8 cellular contexts compared by ENCODE assay signal in genomic region chr18:79380816-79381806, GRCh38. TPM values are rescaled to one million over a fixed set of nuclear protein-coding genes. Genes with fewer than 3 reads are reported as not detected.
A peak's percentile ranks its signal among the peaks of the same experiment; 100 is the strongest.
DNase-seq lines count a peak whose midpoint lies in the region; ATAC-seq, FAIRE-seq and TF ChIP-seq lines count a peak whose summit lies in the region.

No MANE protein-coding gene starts in this region.

- no peaks in the 10 kb centered on the region for H3K79me2 ChIP-seq in neural cell (replicated peaks; ENCODE audit: insufficient read depth, low read length)

- no peak overlapping the region for H3K9ac ChIP-seq in neural cell (ENCODE audit: low read length)

- no peak overlapping the region for H3K4me2 ChIP-seq in neural cell (ENCODE audit: low read length)

- H3K36me3 Mint-ChIP-seq in CD14-positive monocyte, result peaks cover 22 to 38% of the 10 kb centered on the region in 2 donors

- no peak for TF ChIP-seq POLR2A in esophagus squamous epithelium (IDR thresholded peaks at IDR 0.05)

- H3K4me3 ChIP-seq in esophagus squamous epithelium (no peak overlapping the region), neural cell (ENCODE audit: low read length) (no peak overlapping the region)

- peaks cover 0 to 17% (median 5%) of the 10 kb centered on the region in 3 donors for H3K4me1 ChIP-seq in esophagus squamous epithelium

- peak; percentile 87 for TF ChIP-seq RAD21 in neural cell (conservative IDR thresholded peaks at IDR 0.05)

- peaks cover 0 to 33% (median 0%) of the 10 kb centered on the region in 4 donors for H3K27me3 ChIP-seq in esophagus squamous epithelium
- no peaks in the 10 kb centered on the region for H3K27me3 ChIP-seq in neural cell (ENCODE audit: insufficient read depth, low read depth, low read length)

- TF ChIP-seq EP300 in neural cell (conservative IDR thresholded peaks at IDR 0.05; ENCODE audit: poor library complexity, severe bottlenecking), result no peak

- no peak for DNase-seq in CD14-positive monocyte (ENCODE audit: low spot score)
- peak; percentile 90 for DNase-seq in GM19239 (ENCODE audit: insufficient read length, low spot score)
- DNase-seq in NCI-H1694 treated with DMSO at 0.1 percent for 48 hours (lab: John Stamatoyannopoulos, UW), result peak; percentile 19
- DNase-seq in activated CD8-positive, alpha-beta memory T cell treated with anti-CD3 and anti-CD28 coated beads, Interleukin-2, amount 50 U/mL, for 24 hours (ENCODE audit: extremely low read depth), result peak; percentile 54
- no peak for DNase-seq in esophagus squamous epithelium (lab: John Stamatoyannopoulos, UW)

- H3K4me1 Mint-ChIP-seq in CD14-positive monocyte, result peaks cover 8% of the 10 kb centered on the region

- peaks cover 0 to 20% (median 0%) of the 10 kb centered on the region in 3 donors for H3K36me3 ChIP-seq in esophagus squamous epithelium
- no peaks in the 10 kb centered on the region for H3K36me3 ChIP-seq in neural cell (ENCODE audit: insufficient read depth, low read length)

- H4K20me1 ChIP-seq in neural cell (ENCODE audit: insufficient read depth), result no peaks in the 10 kb centered on the region

- H3K9me3 ChIP-seq in esophagus squamous epithelium, result no peaks in the 10 kb centered on the region
- H3K9me3 ChIP-seq in neural cell (ENCODE audit: low read length), result no peaks in the 10 kb centered on the region

- TF ChIP-seq CTCF in CD14-positive monocyte (IDR thresholded peaks at IDR 0.05), result peak; percentile 87
- peak; percentile 71 to 89 (median 83) for TF ChIP-seq CTCF in esophagus squamous epithelium (IDR thresholded peaks at IDR 0.05)
- peak; percentile 87 for TF ChIP-seq CTCF in neural cell (IDR thresholded peaks at IDR 0.05; ENCODE audit: poor library complexity, severe bottlenecking)

- FAIRE-seq in GM19239 (lab: Jason Lieb, UNC), result peak; percentile 70

- H3K27ac ChIP-seq in esophagus squamous epithelium (no peak overlapping the region), neural cell (ENCODE audit: low read length) (no peak overlapping the region)

- peaks cover 0 to 2% (median 0%) of the 10 kb centered on the region in 7 donors for H3K9me3 Mint-ChIP-seq in CD14-positive monocyte

- WGBS in esophagus squamous epithelium, 2 donors, result 59 to 85% methylated on average over 16 to 22 of the region's 30 CpGs

- no peak overlapping the region for H3K4me3 Mint-ChIP-seq in CD14-positive monocyte

- no peak overlapping the region for H2AFZ ChIP-seq in neural cell (ENCODE audit: low read depth, low read length)

- ATAC-seq in GM19324 (IDR thresholded peaks at IDR 0.05; ENCODE audit: low FRiP score, unreplicated experiment), result no peak
- ATAC-seq in HG02981 (IDR thresholded peaks at IDR 0.05; ENCODE audit: unreplicated experiment), result no peak

- H3F3A ChIP-seq in neural cell (ENCODE audit: insufficient read depth, low read length, poor library complexity, severe bottlenecking), result no peaks in the 10 kb centered on the region

- intact Hi-C loops in CD14-positive monocyte (cut with micrococcal nuclease), result loop anchor here in 1 of 2 donors (2.0 to 5.0 kb wide), 2 partner anchors 41 to 148 kb away; no protein-coding TSS in a partner anchor
- intact Hi-C loops in esophagus squamous epithelium (cut with DNase I), result loop anchor here (2.0 to 5.0 kb wide), 2 partner anchors 146 to 262 kb away; no protein-coding TSS in a partner anchor

- H3K9me2 ChIP-seq in neural cell (ENCODE audit: insufficient read depth, low read length), result no peaks in the 10 kb centered on the region

- no peak overlapping the region for H3K27ac Mint-ChIP-seq in CD14-positive monocyte

- H3K27me3 Mint-ChIP-seq in CD14-positive monocyte (ENCODE audit: low read depth in 3 of 3), result peaks cover 0 to 5% (median 4%) of the 10 kb centered on the region in 3 donors

TF ChIP-seq in neural cell, 6 proteins besides CTCF, POLR2A, EP300 and RAD21:
- TF ChIP-seq REST (IDR thresholded peaks at IDR 0.05; ENCODE audit: borderline replicate concordance) (no peak), MXI1 (conservative IDR thresholded peaks at IDR 0.05; ENCODE audit: poor library complexity, severe bottlenecking) (no peak), EZH2 (IDR thresholded peaks at IDR 0.05; ENCODE audit: borderline replicate concordance, insufficient read depth, low read length, poor library complexity, severe bottlenecking) (no peak), SMC3 (conservative IDR thresholded peaks at IDR 0.05; ENCODE audit: poor library complexity) (peak; percentile 84)

RNA-seq across cellular contexts. Expression of gene NFATC1, which starts 14.6 kb away (rescaled TPM):
- polyA plus RNA-seq in CD14-positive monocyte (1 to 10 TPM; 7.8 to 8.3 TPM), neural cell (0.37 TPM in 1 of 2 replicates, not detected in the other)
- total RNA-seq in esophagus squamous epithelium, result 1 to 10 TPM in 3 of 4 donors, under 1 TPM in 1; 0.79 to 4.8 (median 2.6) TPM
- 0.81 and 1.7 TPM in 2 replicates for polyA minus RNA-seq in neural cell

Comparison
In these comparisons a context has a peak if more than half of its experiments do, and no peak if none do; other contexts are left out.
1. DNase-seq: peak in GM19239 (single experiment), NCI-H1694 treated with DMSO at 0.1 percent for 48 hours (single experiment) and activated CD8-positive, alpha-beta memory T cell treated with anti-CD3 and anti-CD28 coated beads, Interleukin-2, amount 50 U/mL, for 24 hours (single experiment); none in CD14-positive monocyte (single experiment) and esophagus squamous epithelium (single experiment).
2. Peak in every context shown above with its lines, with median percentiles within 50 percentile points of each other: CTCF ChIP-seq.